In genomic region chr20:64080013-64080812, GRCh38 we compare ENCODE assay signal across 7 cellular contexts. TPM values are rescaled to one million over a fixed set of nuclear protein-coding genes. Genes with fewer than 3 reads are reported as not detected.
DNase-seq lines count a peak whose midpoint lies in the region; ATAC-seq and TF ChIP-seq lines count a peak whose summit lies in the region.

OPRL1 (plus strand) TSS chr20:64080082; CDS start chr20:64092721, 12,639 bp downstream.

- H3K27me3 ChIP-seq in GM23338 (ENCODE audit: insufficient read depth) = peaks cover 43% of the 10 kb centered on the region
- H3K27me3 ChIP-seq in neuron (ENCODE audit: insufficient read depth, low read length) = peaks cover 23% of the 10 kb centered on the region

- H3K27me3 Mint-ChIP-seq in GM23338 (ENCODE audit: insufficient read depth, low read depth, poor library complexity) (peaks cover 42% of the 10 kb centered on the region), endothelial cell (ENCODE audit: unreplicated experiment) (peaks cover 15% of the 10 kb centered on the region)

- H3K4me2 ChIP-seq in GM23338 = peak within 1 kb of the TSS; percentile 88

- H4K20me1 ChIP-seq in GM23338 (replicated peaks; ENCODE audit: insufficient read depth) = no peaks in the 10 kb centered on the region

- 0 out of 2 replicates have a peak, but pooled peaks cover 7% of the 10 kb centered on the region for H3F3A ChIP-seq in GM23338 (replicated peaks; ENCODE audit: low read depth)

- H3K9me2 ChIP-seq in GM23338 (ENCODE audit: insufficient read depth) = no peaks in the 10 kb centered on the region

- peak; percentile 0; the same call in 1 of the 3 replicates for ATAC-seq in GM23338
- ATAC-seq in HG03196 (IDR thresholded peaks at IDR 0.05; ENCODE audit: unreplicated experiment) = no peak
- no peak for ATAC-seq in HG03457 (IDR thresholded peaks at IDR 0.05; ENCODE audit: unreplicated experiment)

- H3K4me3 ChIP-seq in GM23338 (peak within 1 kb of the TSS; percentile 75), neuron (ENCODE audit: low read length) (peak within 1 kb of the TSS; percentile 54)

- no peaks in the 10 kb centered on the region for H3K36me3 ChIP-seq in GM23338 (ENCODE audit: insufficient read depth)
- H3K36me3 ChIP-seq in neuron (ENCODE audit: insufficient read depth, low read length) = no peaks in the 10 kb centered on the region

- H3K27ac ChIP-seq in GM23338 (ENCODE audit: low read depth) = no peak within 1 kb of the TSS

- H2AFZ ChIP-seq in GM23338 = peak within 1 kb of the TSS; percentile 93
- H2AFZ ChIP-seq in neuron (ENCODE audit: low read depth, low read length) = peak within 1 kb of the TSS; percentile 66

- H3K9me3 ChIP-seq in neuron (ENCODE audit: low read length) = no peaks in the 10 kb centered on the region

- H3K36me3 Mint-ChIP-seq in GM23338 (ENCODE audit: low read depth) (no peaks in the 10 kb centered on the region; the same call in 2 of the 3 replicates), endothelial cell (ENCODE audit: low read depth, unreplicated experiment) (peaks cover under 1% of the 10 kb centered on the region)

- TF ChIP-seq CTCF in GM23338 (conservative IDR thresholded peaks at IDR 0.05; ENCODE audit: low read depth in 2 of 2) = no peak
- TF ChIP-seq CTCF in endothelial cell (IDR thresholded peaks at IDR 0.05; ENCODE audit: unreplicated experiment) = no peak

- H3K4me3 Mint-ChIP-seq in GM23338 (peak within 1 kb of the TSS; percentile 77), endothelial cell (ENCODE audit: unreplicated experiment) (peak within 1 kb of the TSS; percentile 94)

- peaks cover 33% of the 10 kb centered on the region for H3K4me1 Mint-ChIP-seq in GM23338
- H3K4me1 Mint-ChIP-seq in endothelial cell (ENCODE audit: unreplicated experiment) = peaks cover 25% of the 10 kb centered on the region

- DNase-seq in GM23338 (ENCODE audit: low spot score) (peak; percentile 47), T-helper 9 cell (peak; percentile 58), endothelial cell (ENCODE audit: low spot score) (no peak), iPS-NIHi11 (ENCODE audit: low spot score) (no peak)

- no peak within 1 kb of the TSS for H3K27ac Mint-ChIP-seq in GM23338
- no peak within 1 kb of the TSS for H3K27ac Mint-ChIP-seq in endothelial cell (ENCODE audit: unreplicated experiment)

- H3K4me1 ChIP-seq in GM23338 (ENCODE audit: insufficient read depth) (peaks cover 26% of the 10 kb centered on the region; the same call in 1 of the 2 replicates), neuron (ENCODE audit: insufficient read depth, low read length) (peaks cover 63% of the 10 kb centered on the region)

- H3K79me2 ChIP-seq in GM23338 (replicated peaks; ENCODE audit: insufficient read depth) = no peaks in the 10 kb centered on the region

- 0 out of 3 replicates have a peak, but pooled peaks cover 3% of the 10 kb centered on the region for H3K9me3 Mint-ChIP-seq in GM23338
- H3K9me3 Mint-ChIP-seq in endothelial cell (ENCODE audit: unreplicated experiment) = no peaks in the 10 kb centered on the region

TF ChIP-seq in GM23338, 12 proteins besides CTCF, POLR2A, EP300 and RAD21 (continues in another document):
- TF ChIP-seq REST (IDR thresholded peaks at IDR 0.05; ENCODE audit: unreplicated experiment) (no peak), CREB1 (CRISPR knock-in tag; IDR thresholded peaks at IDR 0.05; ENCODE audit: low read depth) (no peak), POLR2AphosphoS5 (IDR thresholded peaks at IDR 0.05; ENCODE audit: low read depth) (no peak), EZH2 (IDR thresholded peaks at IDR 0.05; ENCODE audit: low read depth, unreplicated experiment) (no peak), ETS1 (IDR thresholded peaks at IDR 0.05) (no peak), STAT1 (IDR thresholded peaks at IDR 0.05; ENCODE audit: unreplicated experiment) (no peak), NANOG (IDR thresholded peaks at IDR 0.05; ENCODE audit: borderline replicate concordance) (no peak), EZH2phosphoT487 (IDR thresholded peaks at IDR 0.05; ENCODE audit: unreplicated experiment) (no peak), ZNF114 (CRISPR knock-in tag; IDR thresholded peaks at IDR 0.05) (no peak), ZNF331 (CRISPR knock-in tag; IDR thresholded peaks at IDR 0.05; ENCODE audit: low read depth) (no peak), JUNB (IDR thresholded peaks at IDR 0.05; ENCODE audit: unreplicated experiment) (no peak)

RNA-seq across cellular contexts. Expression of gene OPRL1, which starts in this region (rescaled TPM):
- total RNA-seq in GM23338 (2014; rRNA removed; shearing (Covaris generic)) = 0.74 and 1.1 TPM in 2 replicates
- polyA plus RNA-seq in GM23338 (2016; fragmentation: Nextera tagmentation; extraction: Ambion mirVana) = 0.24 and 0.27 TPM in 2 replicates
- 10.2 TPM for total RNA-seq in endothelial cell (ENCODE audit: unreplicated experiment)

Comparison
In these comparisons a context has a peak if more than half of its experiments do, and no peak if none do; other contexts are left out.
1. DNase-seq: peak in GM23338 (single experiment) and T-helper 9 cell (single experiment); none in endothelial cell (single experiment) and iPS-NIHi11 (single experiment).